1 cellular context compared by ENCODE assay signal in the genomic region with DNA sequence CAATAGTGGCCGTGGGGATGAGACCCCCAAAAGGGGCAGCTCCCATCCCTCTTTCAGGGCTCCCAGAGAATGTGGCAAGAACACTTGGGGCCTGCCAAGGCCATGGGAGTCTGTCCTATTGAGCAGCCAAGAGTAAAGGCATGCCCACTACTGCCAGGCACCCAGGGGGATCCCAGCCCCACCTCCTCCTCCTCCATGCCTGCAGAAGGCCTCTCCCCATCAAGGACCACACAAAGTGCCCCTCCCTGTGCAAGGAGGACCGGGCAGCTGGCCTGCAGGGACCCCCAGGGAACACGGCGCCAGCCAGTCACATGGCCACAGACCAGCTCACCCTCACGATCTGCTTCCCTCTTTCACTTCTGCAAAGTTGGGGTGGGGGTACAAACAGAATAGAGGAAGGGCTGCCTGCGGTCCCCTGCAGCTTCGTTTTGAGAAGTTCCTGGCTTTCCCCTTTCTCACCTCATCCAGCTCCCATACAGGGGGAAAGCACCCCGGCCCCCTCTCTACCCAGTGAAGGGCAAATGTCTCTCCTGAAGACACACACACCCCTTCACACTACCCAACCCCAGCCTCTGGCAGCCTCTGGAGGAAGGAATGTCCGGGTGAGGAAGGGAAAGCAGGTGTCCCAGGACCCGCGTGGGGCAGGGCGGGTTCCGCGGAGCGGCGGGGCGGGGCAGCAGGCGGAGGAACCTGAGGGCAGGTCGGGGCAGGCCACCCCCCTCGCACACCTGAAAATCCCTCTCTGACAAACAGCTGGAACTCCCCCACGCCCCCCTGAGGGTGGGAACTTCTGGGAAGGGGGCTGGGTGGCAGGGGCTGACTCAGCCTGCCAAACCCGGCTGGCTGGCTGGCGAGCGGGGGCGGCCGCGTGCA.
TF ChIP-seq lines count a peak whose summit lies in the region.

No MANE protein-coding gene starts in this region.

TF ChIP-seq in neural cell, 6 proteins besides CTCF, POLR2A, EP300 and RAD21:
- TF ChIP-seq EZH2 (IDR thresholded peaks at IDR 0.05; ENCODE audit: borderline replicate concordance, insufficient read depth, low read length, poor library complexity, severe bottlenecking) (no peak), TAF1 (IDR thresholded peaks at IDR 0.05; ENCODE audit: low read depth) (no peak), MXI1 (conservative IDR thresholded peaks at IDR 0.05; ENCODE audit: poor library complexity, severe bottlenecking) (peak; percentile 48), SMC3 (conservative IDR thresholded peaks at IDR 0.05; ENCODE audit: poor library complexity) (no peak)
